In genomic region chr3:45191424-45191823, GRCh38 we compare ENCODE assay signal across 28 cellular contexts. TPM values are rescaled to one million over a fixed set of nuclear protein-coding genes. Genes with fewer than 3 reads are reported as not detected.
"Had no signal": no experiment of that assay in that cellular context is flagged by ENCODE, and none has a peak within 500 bp of the region (broad histone marks: within the 10 kb centered on the region; RNA-seq: fewer than 3 reads in every experiment).

No MANE protein-coding gene starts in this region.

- H3K27ac Mint-ChIP-seq: activated CD4-positive, alpha-beta memory T cell treated with anti-CD3 and anti-CD28 coated beads, Interleukin-2, amount 10 ng/mL, durations not matched to agents 7 days and 5 days; activated CD4-positive, alpha-beta T cell treated with anti-CD3 and anti-CD28 coated beads, Interleukin-2, amount 10 ng/mL, durations not matched to agents 7 days and 5 days; activated T-helper 17 cell treated with anti-CD3 and anti-CD28 coated beads, Interleukin-2, amount 50 U/mL, for 72 hours; naive B cell; nephron progenitor cell had no signal

- H3K9me3 ChIP-seq: gastroesophageal sphincter, pancreas, prostate gland, spleen, tibial nerve had no signal

- H3K36me3 Mint-ChIP-seq: naive B cell had no signal

- H3K27ac ChIP-seq: brain microvascular endothelial cell, coronary artery, dorsolateral prefrontal cortex, gastroesophageal sphincter, pancreas, prostate gland, spleen, tibial nerve had no signal

- H3K36me3 ChIP-seq: brain microvascular endothelial cell, gastroesophageal sphincter, pancreas, prostate gland, spleen, tibial nerve had no signal

- H3K27me3 ChIP-seq: brain microvascular endothelial cell, gastroesophageal sphincter, pancreas, tibial nerve had no signal

- H3K4me1 ChIP-seq: gastroesophageal sphincter, prostate gland, tibial nerve had no signal

- H3K9me3 Mint-ChIP-seq: activated CD4-positive, alpha-beta memory T cell treated with anti-CD3 and anti-CD28 coated beads, Interleukin-2, amount 10 ng/mL, durations not matched to agents 7 days and 5 days; activated CD4-positive, alpha-beta T cell treated with anti-CD3 and anti-CD28 coated beads, Interleukin-2, amount 10 ng/mL, durations not matched to agents 7 days and 5 days; activated T-cell treated with anti-CD3 and anti-CD28 coated beads, Interleukin-2, amount 50 U/mL, for 4 hours; activated T-helper 17 cell treated with anti-CD3 and anti-CD28 coated beads, Interleukin-2, amount 50 U/mL, for 72 hours; naive B cell; nephron progenitor cell had no signal

- H3K4me3 Mint-ChIP-seq: activated CD4-positive, alpha-beta memory T cell treated with anti-CD3 and anti-CD28 coated beads, Interleukin-2, amount 10 ng/mL, durations not matched to agents 7 days and 5 days; activated CD4-positive, alpha-beta T cell treated with anti-CD3 and anti-CD28 coated beads, Interleukin-2, amount 10 ng/mL, durations not matched to agents 7 days and 5 days; activated T-cell treated with anti-CD3 and anti-CD28 coated beads, Interleukin-2, amount 50 U/mL, for 4 hours; activated T-helper 17 cell treated with anti-CD3 and anti-CD28 coated beads, Interleukin-2, amount 50 U/mL, for 72 hours; effector memory CD8-positive, alpha-beta T cell; naive B cell; nephron progenitor cell had no signal

- ATAC-seq: activated T-cell treated with anti-CD3 and anti-CD28 coated beads, Interleukin-2, amount 50 U/mL, for 4 hours; activated T-helper 17 cell treated with anti-CD3 and anti-CD28 coated beads, Interleukin-2, amount 50 U/mL, for 72 hours; effector memory CD8-positive, alpha-beta T cell; gastroesophageal sphincter; left cardiac atrium; left ventricle myocardium superior had no signal

- H3K4me1 Mint-ChIP-seq: naive B cell had no signal

- H3K4me3 ChIP-seq: coronary artery, dorsolateral prefrontal cortex, gastroesophageal sphincter, pancreas, prostate gland, spleen, tibial nerve had no signal

- FAIRE-seq: astrocyte, keratinocyte, pancreas had no signal

- DNase-seq: activated CD4-positive, alpha-beta memory T cell treated with anti-CD3 and anti-CD28 coated beads, Interleukin-2, amount 10 ng/mL, durations not matched to agents 7 days and 5 days; activated CD4-positive, alpha-beta T cell treated with anti-CD3 and anti-CD28 coated beads, Interleukin-2, amount 10 ng/mL, durations not matched to agents 7 days and 5 days; activated CD4-positive, CD25-positive, alpha-beta regulatory T cell treated with anti-CD3 and anti-CD28 coated beads, Interleukin-2, amount 50 U/mL, for 72 hours; activated gamma-delta T cell treated with Interleukin-2 at 50 U/mL for 16 hours; activated naive CD4-positive, alpha-beta T cell treated with anti-CD3 and anti-CD28 coated beads, Interleukin-2, amount 50 U/mL, for 16 hours; activated T-cell treated with anti-CD3 and anti-CD28 coated beads, Interleukin-2, amount 50 U/mL, for 4 hours; amniotic stem cell; brain microvascular endothelial cell; dorsolateral prefrontal cortex; effector memory CD8-positive, alpha-beta T cell; erythroblast; hippocampal formation; left cardiac atrium; left ventricle myocardium superior; mammary epithelial cell; naive B cell; nephron progenitor cell; pancreas; stimulated activated naive CD4-positive, alpha-beta T cell; T1000 had no signal

RNA-seq across cellular contexts. Expression of gene TMEM158, which starts 34.7 kb away (rescaled TPM):
- total RNA-seq: activated CD4-positive, alpha-beta memory T cell treated with anti-CD3 and anti-CD28 coated beads, Interleukin-2, amount 10 ng/mL, durations not matched to agents 7 days and 5 days; activated T-helper 17 cell treated with anti-CD3 and anti-CD28 coated beads, Interleukin-2, amount 50 U/mL, for 72 hours had no signal
